In genomic region chr2:100840519-100840918, GRCh38 we compare ENCODE assay signal across 1 cellular context.
TF ChIP-seq lines count a peak whose summit lies in the region.

No MANE protein-coding gene starts in this region.

TF ChIP-seq in HepG2, 621 proteins besides CTCF, POLR2A, EP300 and RAD21 (continued from another document):
- no peak for TF ChIP-seq ZNF792 (CRISPR knock-in tag; IDR thresholded peaks at IDR 0.05)
- no peak for TF ChIP-seq ETV5 (CRISPR knock-in tag; IDR thresholded peaks at IDR 0.05; ENCODE audit: borderline replicate concordance)
- no peak for TF ChIP-seq ZNF234 (CRISPR knock-in tag; conservative IDR thresholded peaks at IDR 0.05)
- no peak for TF ChIP-seq ZNF780A (CRISPR knock-in tag; IDR thresholded peaks at IDR 0.05)
- TF ChIP-seq ZBTB46 (CRISPR knock-in tag; IDR thresholded peaks at IDR 0.05; ENCODE audit: borderline replicate concordance) = no peak
- TF ChIP-seq PITX1 (CRISPR knock-in tag; IDR thresholded peaks at IDR 0.05) = no peak
- TF ChIP-seq ZMYM4 (CRISPR knock-in tag; IDR thresholded peaks at IDR 0.05) = no peak
- no peak for TF ChIP-seq TCF7L2 (IDR thresholded peaks at IDR 0.05; ENCODE audit: low read depth, low read length)
- TF ChIP-seq TAF15 (IDR thresholded peaks at IDR 0.05; ENCODE audit: low read depth, low read length, poor library complexity, severe bottlenecking) = no peak
- no peak for TF ChIP-seq ZNF362 (CRISPR knock-in tag; IDR thresholded peaks at IDR 0.05; ENCODE audit: borderline replicate concordance)
- no peak for TF ChIP-seq ZNF329 (CRISPR knock-in tag; IDR thresholded peaks at IDR 0.05; ENCODE audit: low read depth)
- no peak for TF ChIP-seq ZNF597 (CRISPR knock-in tag; IDR thresholded peaks at IDR 0.05)
- no peak for TF ChIP-seq ZNF850 (CRISPR knock-in tag; conservative IDR thresholded peaks at IDR 0.05)
- no peak for TF ChIP-seq ZNF230 (CRISPR knock-in tag; IDR thresholded peaks at IDR 0.05)
